ENCODE assay signal across 9 cellular contexts in the genomic region with DNA sequence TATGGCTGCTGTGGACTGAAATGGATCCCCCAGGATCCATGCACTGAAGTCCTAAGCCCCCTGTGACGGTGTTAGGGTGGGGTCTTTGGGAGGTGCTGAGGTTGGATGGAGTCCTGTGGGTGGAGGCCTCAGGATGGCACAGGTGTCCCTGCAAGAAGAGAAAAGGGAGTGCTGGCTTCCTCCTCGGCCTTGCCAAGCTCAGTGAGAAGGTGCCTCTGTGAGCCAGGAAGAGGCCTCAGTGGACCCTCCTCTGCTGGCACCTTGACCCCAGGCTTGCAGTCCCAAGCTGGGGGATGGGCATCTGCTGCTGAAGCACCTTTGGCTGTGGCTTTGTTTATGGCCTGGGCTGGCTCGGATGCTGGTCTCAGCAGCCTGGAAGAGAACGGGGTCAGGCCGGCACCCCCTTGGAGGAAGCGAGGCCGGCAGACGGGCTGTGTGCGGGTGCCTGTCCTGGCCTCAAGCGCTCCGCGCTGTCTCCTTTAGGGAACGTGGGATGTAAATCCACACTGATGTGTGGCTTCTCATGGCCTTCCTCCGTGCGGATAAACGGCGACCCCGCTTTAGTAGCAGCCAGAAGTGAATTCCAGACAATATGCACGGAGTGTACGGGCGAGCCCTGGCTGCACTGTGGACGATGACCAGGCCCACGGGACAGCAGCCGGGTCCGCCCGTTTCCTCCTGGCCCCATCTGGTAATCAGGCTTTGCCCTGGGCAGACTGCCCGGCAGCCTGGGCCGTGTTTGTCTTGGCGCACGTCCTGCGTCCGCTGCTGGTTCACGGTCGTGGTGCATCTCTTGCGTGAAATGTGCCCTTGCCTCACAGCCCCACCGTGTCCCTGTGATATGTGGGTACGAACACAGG.
DNase-seq lines count a peak whose midpoint lies in the region; ATAC-seq and TF ChIP-seq lines count a peak whose summit lies in the region.
"Had no signal": no experiment of that assay in that cellular context is flagged by ENCODE, and none has a peak within 500 bp of the region (broad histone marks: within the 10 kb centered on the region; RNA-seq: fewer than 3 reads in every experiment).

No MANE protein-coding gene starts in this region.

- H3K27me3 Mint-ChIP-seq in naive thymus-derived CD8-positive, alpha-beta T cell: peaks cover under 1 to 19% (median 12%) of the 10 kb centered on the region in 5 donors

- intact Hi-C loops in left ventricle myocardium superior (cut with micrococcal nuclease): no loop called here
- intact Hi-C loops in psoas muscle (cut with DNase I): no loop called here

- no peak overlapping the region for H3K4me2 ChIP-seq in SK-N-SH

- WGBS in SK-N-SH (ENCODE audit: low lambda C conversion rate): 36% methylated on average over 21 of the region's 37 CpGs
- 20 to 25% (median 24%) methylated on average over 37 of the region's 37 CpGs for WGBS in psoas muscle, 3 donors

- H3K4me1 Mint-ChIP-seq in naive thymus-derived CD8-positive, alpha-beta T cell: no peaks in the 10 kb centered on the region

- H2AFZ ChIP-seq in SK-N-SH (ENCODE audit: low read depth): no peak overlapping the region

- H3K36me3 Mint-ChIP-seq in naive thymus-derived CD8-positive, alpha-beta T cell: no peaks in the 10 kb centered on the region

- peak; percentile 37 for DNase-seq in DMS53 treated with DMSO at 0.1 percent for 48 hours (lab: John Stamatoyannopoulos, UW; ENCODE audit: unreplicated experiment)
- DNase-seq in SK-N-SH: peak; percentile 91
- peak; percentile 72 for DNase-seq in left ventricle myocardium superior
- DNase-seq in psoas muscle: peak; percentile 72 to 85
- no peak for DNase-seq in GM19238 (ENCODE audit: insufficient read length, low spot score)
- DNase-seq in naive thymus-derived CD8-positive, alpha-beta T cell: no peak
- DNase-seq: Calu3 had no signal

- H3K27ac ChIP-seq in SK-N-SH (ENCODE audit: low read depth in 2 of 2, low read length in 1 of 2): peak overlapping the region in 1 of 2 experiments; percentile 40; a peak in 1 of 4 replicates
- H3K27ac ChIP-seq in psoas muscle: no peak overlapping the region

- no peak overlapping the region for H3K4me3 ChIP-seq in SK-N-SH (ENCODE audit: low read depth in 2 of 2, low read length in 1 of 2)
- no peak overlapping the region for H3K4me3 ChIP-seq in psoas muscle

- no peaks in the 10 kb centered on the region for H3F3A ChIP-seq in SK-N-SH (replicated peaks; ENCODE audit: insufficient read depth)

- H3K9me2 ChIP-seq in SK-N-SH: no peaks in the 10 kb centered on the region

- no peak overlapping the region for H3K27ac Mint-ChIP-seq in naive thymus-derived CD8-positive, alpha-beta T cell

- no peaks in the 10 kb centered on the region for H3K79me2 ChIP-seq in SK-N-SH (ENCODE audit: insufficient read depth)

- no peak for TF ChIP-seq EP300 in SK-N-SH (IDR thresholded peaks at IDR 0.05; ENCODE audit: borderline replicate concordance in 1 of 2, low read depth in 1 of 2, low read length in 1 of 2)

- POLR2A ChIA-PET in SK-N-SH (lab: Yijun Ruan, JAX): no interaction called here
- POLR2A ChIA-PET in naive thymus-derived CD8-positive, alpha-beta T cell (lab: Charles Lee): no interaction called here

- H4K20me1 ChIP-seq in SK-N-SH (ENCODE audit: insufficient read depth): no peaks in the 10 kb centered on the region

- no peak for TF ChIP-seq CTCF in SK-N-SH (IDR thresholded peaks at IDR 0.05)
- TF ChIP-seq CTCF in psoas muscle (IDR thresholded peaks at IDR 0.05): no peak

- CTCF ChIA-PET in SK-N-SH (lab: Yijun Ruan, JAX): interaction anchor here (1.6 kb wide), 1 partner anchor 102 kb away, joined by 4 read pairs; no protein-coding TSS in a partner anchor

- peaks cover 0 to 9% (median 0%) of the 10 kb centered on the region in 9 donors for H3K9me3 Mint-ChIP-seq in naive thymus-derived CD8-positive, alpha-beta T cell

- no peaks in the 10 kb centered on the region for H3K27me3 ChIP-seq in SK-N-SH (ENCODE audit: insufficient read depth)
- H3K27me3 ChIP-seq in psoas muscle (ENCODE audit: insufficient read depth in 3 of 3, low read length in 2 of 3): peaks cover 0 to 4% (median 1%) of the 10 kb centered on the region in 3 donors

- H3K4me1 ChIP-seq in SK-N-SH (ENCODE audit: control insufficient read depth in 1 of 2, insufficient read depth in 2 of 2, low read depth in 1 of 2, low read length in 1 of 2) (peaks cover 0 to 13% of the 10 kb centered on the region in 2 experiments; a peak in 1 of 4 replicates), psoas muscle (no peaks in the 10 kb centered on the region)

- no peak for TF ChIP-seq RAD21 in SK-N-SH (IDR thresholded peaks at IDR 0.05; ENCODE audit: low read length)

- no peaks in the 10 kb centered on the region for H3K36me3 ChIP-seq in SK-N-SH (replicated peaks in 1 of 2; ENCODE audit: control insufficient read depth in 1 of 2, insufficient read depth in 2 of 2, low read length in 1 of 2)
- no peaks in the 10 kb centered on the region for H3K36me3 ChIP-seq in psoas muscle (ENCODE audit: insufficient read depth in 1 of 2, low read depth in 1 of 2)

- H3K9me3 ChIP-seq in SK-N-SH: no peaks in the 10 kb centered on the region
- H3K9me3 ChIP-seq in psoas muscle: no peaks in the 10 kb centered on the region

- H3K4me3 Mint-ChIP-seq in naive thymus-derived CD8-positive, alpha-beta T cell: no peak overlapping the region

- ATAC-seq in left ventricle myocardium superior (peak; percentile 87), psoas muscle (peak; percentile 79 to 92 (median 88)), GM21529 (IDR thresholded peaks at IDR 0.05; ENCODE audit: unreplicated experiment) (no peak), HG03095 (IDR thresholded peaks at IDR 0.05; ENCODE audit: unreplicated experiment) (no peak)
- no peak for ATAC-seq in naive thymus-derived CD8-positive, alpha-beta T cell

- H3K9ac ChIP-seq in SK-N-SH: no peak overlapping the region

TF ChIP-seq in SK-N-SH, 30 proteins besides CTCF, POLR2A, EP300 and RAD21:
- no peak for TF ChIP-seq REST (IDR thresholded peaks at IDR 0.05; ENCODE audit: low read depth, low read length)
- TF ChIP-seq MEF2A (IDR thresholded peaks at IDR 0.05; ENCODE audit: borderline replicate concordance, low read depth): no peak
- TF ChIP-seq ZBTB33 (IDR thresholded peaks at IDR 0.05; ENCODE audit: borderline replicate concordance, low read depth): no peak
- TF ChIP-seq CHD2 (IDR thresholded peaks at IDR 0.05; ENCODE audit: low read length, partially characterized antibody): no peak
- TF ChIP-seq MXI1 (IDR thresholded peaks at IDR 0.05; ENCODE audit: low read depth, low read length): no peak
- TF ChIP-seq SMC3 (IDR thresholded peaks at IDR 0.05; ENCODE audit: low read depth, low read length): no peak
- TF ChIP-seq FOXJ3 (CRISPR knock-in tag; IDR thresholded peaks at IDR 0.05): no peak
- no peak for TF ChIP-seq JUND (IDR thresholded peaks at IDR 0.05)
- TF ChIP-seq GATA2 (CRISPR knock-in tag; IDR thresholded peaks at IDR 0.05): no peak
- TF ChIP-seq EZH2phosphoT487 (IDR thresholded peaks at IDR 0.05; ENCODE audit: borderline replicate concordance, low read depth): no peak
- TF ChIP-seq YY1 (IDR thresholded peaks at IDR 0.05; ENCODE audit: low read depth): no peak
- TF ChIP-seq RXRA (IDR thresholded peaks at IDR 0.05; ENCODE audit: borderline replicate concordance, low read depth): no peak

Comparison
In these comparisons a context has a peak if more than half of its experiments do, and no peak if none do; other contexts are left out.
1. DNase-seq: peak in DMS53 treated with DMSO at 0.1 percent for 48 hours (single experiment), SK-N-SH (single experiment), left ventricle myocardium superior (single experiment) and psoas muscle (2 of 2); none in GM19238 (single experiment) and naive thymus-derived CD8-positive, alpha-beta T cell (0 of 10).
2. ATAC-seq: peak in left ventricle myocardium superior (single experiment) and psoas muscle (4 of 4); none in GM21529 (single experiment), naive thymus-derived CD8-positive, alpha-beta T cell (0 of 2) and HG03095 (single experiment).